ENCODE assay signal across 8 cellular contexts in the genomic region with DNA sequence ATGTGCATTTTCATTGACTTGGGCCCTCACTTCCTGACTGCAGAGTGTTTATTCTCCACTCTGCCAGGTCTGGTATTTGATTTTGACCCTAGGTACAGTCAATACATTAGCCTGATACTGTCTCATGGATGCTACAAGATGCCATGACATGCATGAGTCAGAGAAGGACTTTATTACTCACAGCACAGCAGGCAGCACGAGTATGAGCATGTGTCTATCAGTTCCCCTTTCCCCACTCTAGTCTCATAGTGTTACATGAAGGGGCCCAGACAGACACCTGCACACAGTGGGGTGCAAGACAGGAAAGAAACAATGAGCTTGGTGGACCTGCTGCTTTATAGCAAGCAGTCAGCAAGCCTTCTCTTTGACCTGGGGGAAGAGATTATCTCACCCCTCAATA.
DNase-seq lines count a peak whose midpoint lies in the region; ATAC-seq and TF ChIP-seq lines count a peak whose summit lies in the region.

No MANE protein-coding gene starts in this region.

- peak; percentile 94 for ATAC-seq in GM21447 (IDR thresholded peaks at IDR 0.05; ENCODE audit: unreplicated experiment)
- peak; percentile 98 for ATAC-seq in HG03558 (IDR thresholded peaks at IDR 0.05; ENCODE audit: extremely low read depth, unreplicated experiment)

- in situ Hi-C loops in astrocyte of the spinal cord (cut with HindIII; ENCODE audit: low sequenced_read_pairs) = no loop called here

- DNase-seq in GM10266 (ENCODE audit: extremely low spot score) (peak; percentile 19), astrocyte of the spinal cord (ENCODE audit: low read depth, low spot score) (peak; percentile 53), NCI-H510A (lab: John Stamatoyannopoulos, UW) (no peak), superior temporal gyrus (ENCODE audit: extremely low spot score) (no peak), NCI-H510A treated with DMSO at 0.1 percent for 48 hours (lab: John Stamatoyannopoulos, UW) (no peak), NCI-H128 (lab: John Stamatoyannopoulos, UW; ENCODE audit: unreplicated experiment) (no peak)

- no peak overlapping the region for H3K4me3 ChIP-seq in astrocyte of the spinal cord (ENCODE audit: low read depth, low read length)

- TF ChIP-seq CTCF in GM10266 (IDR thresholded peaks at IDR 0.05; ENCODE audit: control insufficient read depth, insufficient read depth, low read depth, missing control alignments) = no peak
- no peak for TF ChIP-seq CTCF in astrocyte of the spinal cord (IDR thresholded peaks at IDR 0.05; ENCODE audit: low read depth, low read length)

Comparison
In these comparisons a context has a peak if more than half of its experiments do, and no peak if none do; other contexts are left out.
1. DNase-seq: peak in GM10266 (single experiment) and astrocyte of the spinal cord (single experiment); none in NCI-H510A (single experiment), superior temporal gyrus (single experiment), NCI-H510A treated with DMSO at 0.1 percent for 48 hours (single experiment) and NCI-H128 (single experiment).